Comparison of ENCODE assay signal across 26 cellular contexts in genomic region chr1:221192055-221192454, GRCh38.
"Had no signal": no experiment of that assay in that cellular context is flagged by ENCODE, and none has a peak within 500 bp of the region (broad histone marks: within the 10 kb centered on the region; RNA-seq: fewer than 3 reads in every experiment).

No MANE protein-coding gene starts in this region.

- H3K9me3 Mint-ChIP-seq: stimulated activated naive CD8-positive, alpha-beta T cell treated with anti-CD3 and anti-CD28 coated beads, Interleukin-15, amount 100 ng/mL, for 72 hours had no signal

- H3K36me3 ChIP-seq: esophagus muscularis mucosa, gastroesophageal sphincter, heart left ventricle, left lung, prostate gland, right atrium auricular region, tibial artery had no signal

- H3K36me3 Mint-ChIP-seq: natural killer cell treated with Interleukin-12 subunit alpha and Interleukin-12 subunit beta and Interleukin-15 and Interleukin-18, amount 100 ng/mL, for 72 hours; type B pancreatic cell had no signal

- H3K27me3 Mint-ChIP-seq: naive B cell; natural killer cell treated with Interleukin-12 subunit alpha and Interleukin-12 subunit beta and Interleukin-15 and Interleukin-18, amount 100 ng/mL, for 72 hours; type B pancreatic cell had no signal

- H3K27ac ChIP-seq: dorsolateral prefrontal cortex, esophagus muscularis mucosa, foreskin keratinocyte, gastroesophageal sphincter, heart left ventricle, hepatocyte, left lung, prostate gland, right atrium auricular region, tibial artery had no signal

- H3K4me1 Mint-ChIP-seq: mesothelial cell of epicardium; naive B cell; neural crest cell; stimulated activated naive CD8-positive, alpha-beta T cell treated with anti-CD3 and anti-CD28 coated beads, Interleukin-15, amount 100 ng/mL, for 72 hours had no signal

- H3K4me3 ChIP-seq: dorsolateral prefrontal cortex, esophagus muscularis mucosa, gastroesophageal sphincter, heart left ventricle, hepatocyte, left lung, mucosa of descending colon, prostate gland, right atrium auricular region, smooth muscle cell, tibial artery had no signal

- H3K9me3 ChIP-seq: esophagus muscularis mucosa, gastroesophageal sphincter, mucosa of descending colon, prostate gland had no signal

- H3K27me3 ChIP-seq: dorsolateral prefrontal cortex, esophagus muscularis mucosa, foreskin keratinocyte, gastroesophageal sphincter, heart left ventricle, hepatocyte, left lung, right atrium auricular region, tibial artery had no signal

- H3K4me3 Mint-ChIP-seq: mesothelial cell of epicardium; naive B cell; natural killer cell treated with Interleukin-12 subunit alpha and Interleukin-12 subunit beta and Interleukin-15 and Interleukin-18, amount 100 ng/mL, for 72 hours; neural crest cell; stimulated activated naive CD8-positive, alpha-beta T cell treated with anti-CD3 and anti-CD28 coated beads, Interleukin-15, amount 100 ng/mL, for 72 hours; type B pancreatic cell had no signal

- H3K27ac Mint-ChIP-seq: mesothelial cell of epicardium; naive B cell; natural killer cell treated with Interleukin-12 subunit alpha and Interleukin-12 subunit beta and Interleukin-15 and Interleukin-18, amount 100 ng/mL, for 72 hours; stimulated activated naive CD8-positive, alpha-beta T cell treated with anti-CD3 and anti-CD28 coated beads, Interleukin-15, amount 100 ng/mL, for 72 hours; type B pancreatic cell had no signal

- H3K4me1 ChIP-seq: esophagus muscularis mucosa, foreskin keratinocyte, gastroesophageal sphincter, heart left ventricle, prostate gland, right atrium auricular region, tibial artery had no signal

- DNase-seq: dorsolateral prefrontal cortex; effector CD4-positive, alpha-beta T cell; foreskin keratinocyte; heart left ventricle; left cardiac atrium; left lung; mesenchymal stem cell; mucosa of descending colon; naive B cell; stimulated activated CD4-positive, alpha-beta T cell treated with anti-CD3 and anti-CD28 coated beads, Interleukin-12 subunit alpha, Interleukin-12 subunit beta, amount 100 ng/mL, for 4 hours; stimulated activated CD4-positive, alpha-beta T cell treated with anti-CD3 and anti-CD28 coated beads, Interleukin-1b, Interleukin-23, amount 100 ng/mL, for 48 hours; stimulated activated CD4-positive, alpha-beta T cell treated with anti-CD3 and anti-CD28 coated beads, Interleukin-4, amount 100 ng/mL, for 1 hour; stimulated activated CD8-positive, alpha-beta memory T cell treated with anti-CD3 and anti-CD28 coated beads, Interleukin-4, amount 100 ng/mL, for 48 hours; stimulated activated naive CD4-positive, alpha-beta T cell; stimulated activated naive CD8-positive, alpha-beta T cell treated with anti-CD3 and anti-CD28 coated beads, Interleukin-15, amount 100 ng/mL, for 72 hours; tibial artery had no signal
